1 cellular context compared by ENCODE assay signal in genomic region chr18:46073474-46074331, GRCh38.
TF ChIP-seq lines count a peak whose summit lies in the region.

No MANE protein-coding gene starts in this region.

TF ChIP-seq in endothelial cell of umbilical vein, 7 proteins besides CTCF, POLR2A, EP300 and RAD21:
- TF ChIP-seq JUN (IDR thresholded peaks at IDR 0.05; ENCODE audit: borderline replicate concordance, insufficient read depth, insufficient read length, low read depth) (no peak), FOS (IDR thresholded peaks at IDR 0.05; ENCODE audit: borderline replicate concordance, insufficient read depth, low read length) (no peak), EZH2 (IDR thresholded peaks at IDR 0.05; ENCODE audit: borderline replicate concordance, low read depth, low read length, severe bottlenecking) (no peak)
